17 cellular contexts compared by ENCODE assay signal in genomic region chr19:9054768-9055167, GRCh38. TPM values are rescaled to one million over a fixed set of nuclear protein-coding genes. Genes with fewer than 3 reads are reported as not detected.
DNase-seq lines count a peak whose midpoint lies in the region; ATAC-seq and TF ChIP-seq lines count a peak whose summit lies in the region.
"Had no signal": no experiment of that assay in that cellular context is flagged by ENCODE, and none has a peak within 500 bp of the region (broad histone marks: within the 10 kb centered on the region; RNA-seq: fewer than 3 reads in every experiment).

No MANE protein-coding gene starts in this region.

- H3K27me3 ChIP-seq in Caco-2 (replicated peaks; ENCODE audit: control insufficient read depth, insufficient read depth, low read length) = no peaks in the 10 kb centered on the region

- peak overlapping the region; percentile 49 for H3K27ac ChIP-seq in mesodermal cell (ENCODE audit: low read depth, low read length, severe bottlenecking)

- TF ChIP-seq CTCF in Caco-2 (IDR thresholded peaks at IDR 0.05; ENCODE audit: insufficient read depth in 1 of 2, low read depth in 1 of 2, low read length in 1 of 2, severe bottlenecking in 1 of 2, unreplicated experiment in 1 of 2) = no peak

- H3K4me1 ChIP-seq in Caco-2 (no peaks in the 10 kb centered on the region), mesodermal cell (ENCODE audit: control insufficient read depth, insufficient read depth, low read length, poor library complexity, severe bottlenecking) (peaks cover 11% of the 10 kb centered on the region)

- BruUV-seq in Caco-2 (replicated peaks; lab: Mats Ljungman, UMichigan) = no TSS peak

- H3K4me3 ChIP-seq in Caco-2 (ENCODE audit: low read depth, low read length) = no peak overlapping the region
- no peak overlapping the region for H3K4me3 ChIP-seq in mesodermal cell (ENCODE audit: extremely low read depth, insufficient read depth, low read length, poor library complexity, severe bottlenecking)

- H3K36me3 ChIP-seq in Caco-2 (ENCODE audit: control insufficient read depth, insufficient read depth, low read length) (no peaks in the 10 kb centered on the region), mesodermal cell (ENCODE audit: control insufficient read depth, insufficient read depth, low read length) (no peaks in the 10 kb centered on the region)

- H3K9me3 Mint-ChIP-seq in Caco-2 (ENCODE audit: unreplicated experiment) = peaks cover 25% of the 10 kb centered on the region

- H3K27ac Mint-ChIP-seq in Caco-2 (ENCODE audit: unreplicated experiment) = no peak overlapping the region

- H3K27me3 Mint-ChIP-seq in Caco-2 (ENCODE audit: insufficient read depth, unreplicated experiment) = no peaks in the 10 kb centered on the region

- no peaks in the 10 kb centered on the region for H3K36me3 Mint-ChIP-seq in Caco-2 (ENCODE audit: insufficient read depth, unreplicated experiment)

- WGBS in mesodermal cell (ENCODE audit: insufficient coverage in 2 of 2), 2 experiments = 14 to 30% methylated on average over 1 to 3 of the region's 8 CpGs

- H3K4me3 Mint-ChIP-seq in Caco-2 (ENCODE audit: unreplicated experiment) = no peak overlapping the region

- DNase-seq in Caco-2 = peak; percentile 2 to 43
- peak; percentile 50 for DNase-seq in M059J (ENCODE audit: low read depth)
- peak; percentile 84 for DNase-seq in ecto neural progenitor cell (ENCODE audit: low spot score)
- DNase-seq in stimulated activated CD4-positive, alpha-beta T cell treated with anti-CD3 and anti-CD28 coated beads, Interleukin-4, amount 100 ng/mL, for 1 hour = no peak
- DNase-seq in stimulated activated naive CD4-positive, alpha-beta T cell treated with Interleukin-2 at 50 U/mL for 16 hours (lab: John Stamatoyannopoulos, UW) = no peak
- DNase-seq: activated effector memory CD4-positive, alpha-beta T cell treated with anti-CD3 and anti-CD28 coated beads, Interleukin-2, amount 50 U/mL, for 16 hours; head of caudate nucleus; IMR-90; left colon; NCI-H1092 had no signal

- CTCF ChIA-PET in Caco-2 (lab: Charles Lee) = no interaction called here

- POLR2A ChIA-PET in Caco-2 (lab: Charles Lee) = no interaction called here

- intact Hi-C loops in Caco-2 (cut with micrococcal nuclease; ENCODE audit: unreplicated experiment) = no loop called here

- H3K9me3 ChIP-seq in Caco-2 (no peaks in the 10 kb centered on the region), mesodermal cell (ENCODE audit: control insufficient read depth, low read length) (no peaks in the 10 kb centered on the region)

- H3K4me1 Mint-ChIP-seq in Caco-2 (ENCODE audit: low read depth, unreplicated experiment) = no peaks in the 10 kb centered on the region

- ATAC-seq in HG03095 (IDR thresholded peaks at IDR 0.05; ENCODE audit: unreplicated experiment) = no peak
- ATAC-seq in HG02571 (IDR thresholded peaks at IDR 0.05; ENCODE audit: unreplicated experiment) = no peak
- ATAC-seq: left colon had no signal

RNA-seq across cellular contexts. Expression of gene OR1M1, which starts 32.1 kb away (rescaled TPM):
- total RNA-seq in Caco-2 (2022) = not detected in 2 replicates
- total RNA-seq in M059J (2014; rRNA removed; shearing (Covaris generic)) = not detected in 2 replicates
- not detected for polyA plus RNA-seq in mesodermal cell (2013, experiment 1 of 2)
- polyA plus RNA-seq in mesodermal cell (2013, experiment 2 of 2) = not detected
- total RNA-seq: activated CD8-positive, alpha-beta memory T cell treated with anti-CD3 and anti-CD28 coated beads for 36 hours; epithelial cell of proximal tubule; IMR-90; left colon; myocyte; subcutaneous adipose tissue had no signal
- polyA plus RNA-seq: IMR-90 had no signal

RNA-seq across cellular contexts. Expression of gene MUC16, which starts 44.6 kb away (rescaled TPM):
- 0.05 TPM in 2 replicates for total RNA-seq in Caco-2 (2022)
- not detected in 2 replicates for total RNA-seq in M059J (2014; rRNA removed; shearing (Covaris generic))
- polyA plus RNA-seq in mesodermal cell (2013, experiment 1 of 2) = not detected
- not detected for polyA plus RNA-seq in mesodermal cell (2013, experiment 2 of 2)
- total RNA-seq: activated CD8-positive, alpha-beta memory T cell treated with anti-CD3 and anti-CD28 coated beads for 36 hours; IMR-90; myocyte had no signal
- polyA plus RNA-seq: IMR-90 had no signal

RNA-seq across cellular contexts. Expression of gene OR7G2, which starts 52.5 kb away (rescaled TPM):
- not detected in 2 replicates for total RNA-seq in Caco-2 (2022)
- total RNA-seq in M059J (2014; rRNA removed; shearing (Covaris generic)) = not detected in 2 replicates
- not detected for polyA plus RNA-seq in mesodermal cell (2013, experiment 1 of 2)
- polyA plus RNA-seq in mesodermal cell (2013, experiment 2 of 2) = not detected
- total RNA-seq: activated CD8-positive, alpha-beta memory T cell treated with anti-CD3 and anti-CD28 coated beads for 36 hours; epithelial cell of proximal tubule; IMR-90; left colon; myocyte; subcutaneous adipose tissue had no signal
- polyA plus RNA-seq: IMR-90 had no signal

Comparison
In these comparisons a context has a peak if more than half of its experiments do, and no peak if none do; other contexts are left out.
1. DNase-seq: peak in Caco-2 (2 of 2), M059J (single experiment) and ecto neural progenitor cell (single experiment); none in stimulated activated CD4-positive, alpha-beta T cell treated with anti-CD3 and anti-CD28 coated beads, Interleukin-4, amount 100 ng/mL, for 1 hour (single experiment) and stimulated activated naive CD4-positive, alpha-beta T cell treated with Interleukin-2 at 50 U/mL for 16 hours (single experiment).